10 cellular contexts compared by ENCODE assay signal in the genomic region with DNA sequence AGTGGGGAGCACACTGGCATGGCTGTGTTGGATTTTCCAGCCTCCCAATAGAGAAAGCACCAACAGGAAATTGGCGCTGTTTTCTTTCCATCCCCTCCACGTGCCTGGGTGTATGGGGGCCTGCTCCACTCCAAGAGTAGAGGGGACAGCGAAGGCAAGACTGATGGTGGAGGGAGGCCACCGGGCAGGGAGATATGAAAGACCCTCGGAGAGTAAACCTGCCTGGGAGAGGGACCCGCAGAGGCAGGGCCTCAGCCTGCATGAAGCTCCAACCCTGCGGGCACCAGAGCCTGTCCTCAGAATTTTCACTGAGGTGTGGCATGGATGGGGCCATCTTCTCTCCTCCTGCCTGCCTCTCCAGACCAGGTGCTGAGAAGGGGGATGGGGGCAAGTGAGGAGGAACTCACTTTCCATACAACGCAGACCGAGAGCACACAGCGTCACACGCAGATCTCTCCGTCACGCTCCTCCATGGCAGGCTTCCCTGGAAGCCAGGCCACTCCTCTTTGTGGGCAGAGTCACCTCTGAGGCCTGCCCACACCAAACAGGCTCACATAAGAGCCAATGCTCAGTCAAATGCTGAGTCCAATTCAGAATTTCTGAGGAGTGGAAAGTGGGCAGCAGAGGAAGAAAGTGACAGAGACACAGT. TPM values are rescaled to one million over a fixed set of nuclear protein-coding genes. Genes with fewer than 3 reads are reported as not detected.
A peak's percentile ranks its signal among the peaks of the same experiment; 100 is the strongest.
DNase-seq lines count a peak whose midpoint lies in the region; ATAC-seq and TF ChIP-seq lines count a peak whose summit lies in the region.
"Had no signal": no experiment of that assay in that cellular context is flagged by ENCODE, and none has a peak within 500 bp of the region (broad histone marks: within the 10 kb centered on the region; RNA-seq: fewer than 3 reads in every experiment).

No MANE protein-coding gene starts in this region.

- H3K9me3 ChIP-seq in SK-N-SH, result no peaks in the 10 kb centered on the region
- H3K9me3 ChIP-seq in testis, result no peaks in the 10 kb centered on the region
- H3K9me3 ChIP-seq: A549 had no signal

- no peak overlapping the region for H3K4me2 ChIP-seq in SK-N-SH
- H3K4me2 ChIP-seq: A549 had no signal

- peaks cover 72% of the 10 kb centered on the region for H3K79me2 ChIP-seq in SK-N-SH (ENCODE audit: insufficient read depth)

- H3K36me3 ChIP-seq in SK-N-SH (replicated peaks in 1 of 2; ENCODE audit: control insufficient read depth in 1 of 2, insufficient read depth in 2 of 2, low read length in 1 of 2) (no peaks in the 10 kb centered on the region), testis (ENCODE audit: low read depth, missing control alignments) (no peaks in the 10 kb centered on the region)

- H3K4me1 Mint-ChIP-seq in activated naive CD4-positive, alpha-beta T cell treated with anti-CD3 and anti-CD28 coated beads for 36 hours (ENCODE audit: low read depth), result peaks cover 80% of the 10 kb centered on the region

- H3K9ac ChIP-seq in SK-N-SH, result no peak overlapping the region

- TF ChIP-seq POLR2A in testis (IDR thresholded peaks at IDR 0.05), result no peak

- 92% methylated on average over 13 of the region's 13 CpGs for WGBS in SK-N-SH (ENCODE audit: low lambda C conversion rate)
- WGBS in testis, 2 donors, result 56 to 81% methylated on average over 4 to 13 of the region's 13 CpGs

- H3F3A ChIP-seq in SK-N-SH (replicated peaks; ENCODE audit: insufficient read depth), result no peaks in the 10 kb centered on the region

- no peak for DNase-seq in SK-N-SH
- peak; percentile 74 for DNase-seq in activated naive CD4-positive, alpha-beta T cell treated with anti-CD3 and anti-CD28 coated beads for 36 hours
- no peak for DNase-seq in left lobe of liver (ENCODE audit: low spot score)
- DNase-seq in testis, result peak; percentile 43
- no peak for DNase-seq in SKM-1 (lab: John Stamatoyannopoulos, UW; ENCODE audit: unreplicated experiment)
- DNase-seq in COLO668 (lab: John Stamatoyannopoulos, UW; ENCODE audit: unreplicated experiment), result no peak

- H3K4me1 ChIP-seq in SK-N-SH (ENCODE audit: control insufficient read depth in 1 of 2, insufficient read depth in 2 of 2, low read depth in 1 of 2, low read length in 1 of 2) (no peaks in the 10 kb centered on the region), testis (peaks cover 4% of the 10 kb centered on the region)

- CTCF ChIA-PET in SK-N-SH (lab: Yijun Ruan, JAX), result no interaction called here
- CTCF ChIA-PET in activated naive CD4-positive, alpha-beta T cell treated with anti-CD3 and anti-CD28 coated beads for 36 hours (lab: Charles Lee), result interaction anchor here (2.2 kb wide), 1 partner anchor 43 kb away, joined by 9 read pairs; no protein-coding TSS in a partner anchor

- H3K27ac ChIP-seq in SK-N-SH (ENCODE audit: low read depth in 2 of 2, low read length in 1 of 2), result no peak overlapping the region
- H3K27ac ChIP-seq in testis, result peak overlapping the region in 1 of 2 donors; percentile 24
- H3K27ac ChIP-seq: A549 had no signal

- peak; percentile 41; the same call in 1 of the 3 replicates for ATAC-seq in SK-N-SH treated with all-trans-retinoic acid at 6 μM for 48 hours
- ATAC-seq in left lobe of liver, result peak; percentile 21
- no peak for ATAC-seq in GM21390 (IDR thresholded peaks at IDR 0.05; ENCODE audit: unreplicated experiment)

- H3K9me3 Mint-ChIP-seq in activated naive CD4-positive, alpha-beta T cell treated with anti-CD3 and anti-CD28 coated beads for 36 hours, result no peaks in the 10 kb centered on the region

- no peaks in the 10 kb centered on the region for H3K27me3 Mint-ChIP-seq in activated naive CD4-positive, alpha-beta T cell treated with anti-CD3 and anti-CD28 coated beads for 36 hours (ENCODE audit: low read depth)

- H3K4me3 ChIP-seq in SK-N-SH (ENCODE audit: low read depth in 2 of 2, low read length in 1 of 2), result no peak overlapping the region
- H3K4me3 ChIP-seq in testis, result no peak overlapping the region
- H3K4me3 ChIP-seq: A549 had no signal

- no peak for TF ChIP-seq RAD21 in SK-N-SH (IDR thresholded peaks at IDR 0.05; ENCODE audit: low read length)

- H2AFZ ChIP-seq in SK-N-SH (ENCODE audit: low read depth), result no peak overlapping the region

- peak overlapping the region; percentile 53 for H3K4me3 Mint-ChIP-seq in activated naive CD4-positive, alpha-beta T cell treated with anti-CD3 and anti-CD28 coated beads for 36 hours

- no peaks in the 10 kb centered on the region for H3K9me2 ChIP-seq in SK-N-SH

- no peak for TF ChIP-seq EP300 in SK-N-SH (IDR thresholded peaks at IDR 0.05; ENCODE audit: borderline replicate concordance in 1 of 2, low read depth in 1 of 2, low read length in 1 of 2)

- H3K36me3 Mint-ChIP-seq in activated naive CD4-positive, alpha-beta T cell treated with anti-CD3 and anti-CD28 coated beads for 36 hours (ENCODE audit: low read depth), result peaks cover 2% of the 10 kb centered on the region

- TF ChIP-seq CTCF in SK-N-SH (IDR thresholded peaks at IDR 0.05) (no peak), testis (IDR thresholded peaks at IDR 0.05) (no peak)

- H3K27ac Mint-ChIP-seq in activated naive CD4-positive, alpha-beta T cell treated with anti-CD3 and anti-CD28 coated beads for 36 hours, result peak overlapping the region; percentile 89

- H3K27me3 ChIP-seq in SK-N-SH (ENCODE audit: insufficient read depth) (no peaks in the 10 kb centered on the region), testis (no peaks in the 10 kb centered on the region)

- POLR2A ChIA-PET in SK-N-SH (lab: Yijun Ruan, JAX), result no interaction called here

- H4K20me1 ChIP-seq in SK-N-SH (ENCODE audit: insufficient read depth), result peaks cover 63% of the 10 kb centered on the region

- intact Hi-C loops in activated naive CD4-positive, alpha-beta T cell treated with anti-CD3 and anti-CD28 coated beads for 36 hours (cut with micrococcal nuclease), result loop anchor here (1.0 kb wide), 3 partner anchors 10 to 107 kb away; no protein-coding TSS in a partner anchor
- intact Hi-C loops in testis (cut with DNase I; ENCODE audit: low total_unique reads), result no loop called here

TF ChIP-seq in SK-N-SH treated with all-trans-retinoic acid at 6 μM for 48 hours, 23 proteins besides CTCF, POLR2A, EP300 and RAD21 (continues in another document):
- TF ChIP-seq ZFP30 (CRISPR knock-in tag; IDR thresholded peaks at IDR 0.05) (no peak), ZC3H10 (CRISPR knock-in tag; IDR thresholded peaks at IDR 0.05) (no peak), BACH2 (CRISPR knock-in tag; IDR thresholded peaks at IDR 0.05; ENCODE audit: borderline replicate concordance) (no peak), ZNF8 (CRISPR knock-in tag; IDR thresholded peaks at IDR 0.05) (no peak), POU6F1 (CRISPR knock-in tag; IDR thresholded peaks at IDR 0.05; ENCODE audit: borderline replicate concordance, low read depth) (no peak), TCF4 (CRISPR knock-in tag; IDR thresholded peaks at IDR 0.05; ENCODE audit: borderline replicate concordance) (no peak), OSR1 (CRISPR knock-in tag; IDR thresholded peaks at IDR 0.05) (no peak)

TF ChIP-seq in SK-N-SH, 30 proteins besides CTCF, POLR2A, EP300 and RAD21 (continues in another document):
- TF ChIP-seq MEF2A (IDR thresholded peaks at IDR 0.05; ENCODE audit: borderline replicate concordance, low read depth), result no peak
- TF ChIP-seq, protein P1, sequence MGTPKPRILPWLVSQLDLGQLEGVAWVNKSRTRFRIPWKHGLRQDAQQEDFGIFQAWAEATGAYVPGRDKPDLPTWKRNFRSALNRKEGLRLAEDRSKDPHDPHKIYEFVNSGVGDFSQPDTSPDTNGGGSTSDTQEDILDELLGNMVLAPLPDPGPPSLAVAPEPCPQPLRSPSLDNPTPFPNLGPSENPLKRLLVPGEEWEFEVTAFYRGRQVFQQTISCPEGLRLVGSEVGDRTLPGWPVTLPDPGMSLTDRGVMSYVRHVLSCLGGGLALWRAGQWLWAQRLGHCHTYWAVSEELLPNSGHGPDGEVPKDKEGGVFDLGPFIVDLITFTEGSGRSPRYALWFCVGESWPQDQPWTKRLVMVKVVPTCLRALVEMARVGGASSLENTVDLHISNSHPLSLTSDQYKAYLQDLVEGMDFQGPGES (IDR thresholded peaks at IDR 0.05; ENCODE audit: low read depth, low read length), result no peak
- no peak for TF ChIP-seq NFIC (IDR thresholded peaks at IDR 0.05; ENCODE audit: borderline replicate concordance)
- TF ChIP-seq FOXJ3 (CRISPR knock-in tag; IDR thresholded peaks at IDR 0.05), result no peak
- no peak for TF ChIP-seq RFX5 (IDR thresholded peaks at IDR 0.05; ENCODE audit: low read length)
- TF ChIP-seq POLR2AphosphoS5 (IDR thresholded peaks at IDR 0.05; ENCODE audit: low read depth, low read length), result no peak
- TF ChIP-seq FOXM1 (IDR thresholded peaks at IDR 0.05; ENCODE audit: low read depth), result no peak
- TF ChIP-seq, protein P2, sequence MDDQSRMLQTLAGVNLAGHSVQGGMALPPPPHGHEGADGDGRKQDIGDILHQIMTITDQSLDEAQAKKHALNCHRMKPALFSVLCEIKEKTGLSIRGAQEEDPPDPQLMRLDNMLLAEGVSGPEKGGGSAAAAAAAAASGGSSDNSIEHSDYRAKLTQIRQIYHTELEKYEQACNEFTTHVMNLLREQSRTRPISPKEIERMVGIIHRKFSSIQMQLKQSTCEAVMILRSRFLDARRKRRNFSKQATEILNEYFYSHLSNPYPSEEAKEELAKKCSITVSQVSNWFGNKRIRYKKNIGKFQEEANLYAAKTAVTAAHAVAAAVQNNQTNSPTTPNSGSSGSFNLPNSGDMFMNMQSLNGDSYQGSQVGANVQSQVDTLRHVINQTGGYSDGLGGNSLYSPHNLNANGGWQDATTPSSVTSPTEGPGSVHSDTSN (IDR thresholded peaks at IDR 0.05), result no peak
- TF ChIP-seq FOSL2 (IDR thresholded peaks at IDR 0.05; ENCODE audit: borderline replicate concordance, low read depth), result no peak
- TF ChIP-seq GABPA (IDR thresholded peaks at IDR 0.05; ENCODE audit: low read depth), result no peak
- no peak for TF ChIP-seq SIN3A (IDR thresholded peaks at IDR 0.05; ENCODE audit: borderline replicate concordance, low read depth, low read length)
- no peak for TF ChIP-seq JUND (IDR thresholded peaks at IDR 0.05)

RNA-seq across cellular contexts. Expression of gene ANXA11, which starts 18.8 kb away (rescaled TPM):
- polyA plus RNA-seq in SK-N-SH (2012; rRNA removed), result 50.9 and 53.6 TPM in 2 replicates
- 42.2 and 48.2 TPM in 2 replicates for polyA plus RNA-seq in SK-N-SH (2012; cell fraction: cytosol; rRNA removed)
- 59.9 and 66.6 TPM in 2 replicates for polyA plus RNA-seq in SK-N-SH (2012; cell fraction: nucleus; rRNA removed)
- 100 to 1,000 TPM; 142 TPM for total RNA-seq in activated naive CD4-positive, alpha-beta T cell treated with anti-CD3 and anti-CD28 coated beads for 36 hours
- 42.7 TPM for total RNA-seq in left lobe of liver
- 10 to 100 TPM; 46.5 to 64.0 TPM for total RNA-seq in testis
- polyA plus RNA-seq in testis (ENCODE audit: insufficient read depth, low read depth, low replicate concordance), result 116 TPM

RNA-seq across cellular contexts. Expression of gene PLAC9, which starts 54.0 kb away (rescaled TPM):
- polyA plus RNA-seq in SK-N-SH (2012; rRNA removed) (0.21 TPM in 1 of 2 replicates, not detected in the other), testis (ENCODE audit: insufficient read depth, low read depth, low replicate concordance) (47.0 TPM)
- polyA plus RNA-seq in SK-N-SH (2012; cell fraction: cytosol; rRNA removed), result 0.10 and 0.29 TPM in 2 replicates
- 0.14 and 0.62 TPM in 2 replicates for polyA plus RNA-seq in SK-N-SH (2012; cell fraction: nucleus; rRNA removed)
- not detected for total RNA-seq in activated naive CD4-positive, alpha-beta T cell treated with anti-CD3 and anti-CD28 coated beads for 36 hours
- total RNA-seq in left lobe of liver (2.2 TPM), testis (10 to 100 TPM; 13.1 to 20.7 TPM)
- total RNA-seq: bronchial epithelial cell had no signal
- polyA plus RNA-seq: A549 had no signal

Comparison
In these comparisons a context has a peak if more than half of its experiments do, and no peak if none do; other contexts are left out.
1. DNase-seq: peak in activated naive CD4-positive, alpha-beta T cell treated with anti-CD3 and anti-CD28 coated beads for 36 hours (single experiment) and testis (single experiment); none in SK-N-SH (single experiment), left lobe of liver (single experiment), SKM-1 (single experiment) and COLO668 (single experiment).